ENCODE assay signal across 1 cellular context in genomic region chr5:97041239-97041638, GRCh38.
TF ChIP-seq lines count a peak whose summit lies in the region.

No MANE protein-coding gene starts in this region.

TF ChIP-seq in HepG2, 621 proteins besides CTCF, POLR2A, EP300 and RAD21 (continued from another document):
- peak; percentile 74; the same call in 1 of the 2 replicates for TF ChIP-seq PRDM10 (CRISPR knock-in tag; IDR thresholded peaks at IDR 0.05; ENCODE audit: low read depth)
